ENCODE assay signal across 15 cellular contexts in genomic region chr2:41937921-41938708, GRCh38.
DNase-seq lines count a peak whose midpoint lies in the region; ATAC-seq and TF ChIP-seq lines count a peak whose summit lies in the region.
"Had no signal": no experiment of that assay in that cellular context is flagged by ENCODE, and none has a peak within 500 bp of the region (broad histone marks: within the 10 kb centered on the region; RNA-seq: fewer than 3 reads in every experiment).

No MANE protein-coding gene starts in this region.

- H3K27me3 Mint-ChIP-seq in neural progenitor cell (ENCODE audit: insufficient read depth, low read depth) = peaks cover 32% of the 10 kb centered on the region

- no peaks in the 10 kb centered on the region for H3K9me2 ChIP-seq in PC-9 (ENCODE audit: insufficient read depth)

- peaks cover 6% of the 10 kb centered on the region for H3K9me3 Mint-ChIP-seq in neural progenitor cell
- H3K9me3 Mint-ChIP-seq: natural killer cell treated with Interleukin-12 subunit alpha and Interleukin-12 subunit beta and Interleukin-15 and Interleukin-18, amount 100 ng/mL, for 72 hours had no signal

- POLR2A ChIA-PET in A673 (lab: Charles Lee; ENCODE audit: low non-redundant PET) = no interaction called here
- POLR2A ChIA-PET in PC-9 (lab: Charles Lee; ENCODE audit: unreplicated experiment) = interaction anchor here (0.6 kb wide), 1 partner anchor 517 kb away, joined by 6 read pairs; no protein-coding TSS in a partner anchor

- ATAC-seq in GM21367 (IDR thresholded peaks at IDR 0.05; ENCODE audit: unreplicated experiment) = no peak
- no peak for ATAC-seq in HG02938 (IDR thresholded peaks at IDR 0.05; ENCODE audit: unreplicated experiment)
- ATAC-seq: K562, left lobe of liver had no signal

- TF ChIP-seq CTCF in A673 (conservative IDR thresholded peaks at IDR 0.05; ENCODE audit: low read depth, low read length) (no peak), PC-9 (conservative IDR thresholded peaks at IDR 0.05) (no peak), fibroblast of villous mesenchyme (IDR thresholded peaks at IDR 0.05; ENCODE audit: insufficient read depth, low read depth, low read length) (no peak), neural progenitor cell (IDR thresholded peaks at IDR 0.05) (no peak), breast epithelium (IDR thresholded peaks at IDR 0.05) (no peak)

- no peak overlapping the region for H3K27ac Mint-ChIP-seq in neural progenitor cell
- H3K27ac Mint-ChIP-seq: natural killer cell treated with Interleukin-12 subunit alpha and Interleukin-12 subunit beta and Interleukin-15 and Interleukin-18, amount 100 ng/mL, for 72 hours had no signal

- no peak for TF ChIP-seq POLR2A in breast epithelium (IDR thresholded peaks at IDR 0.05)

- DNase-seq in A673 (ENCODE audit: low spot score) (peak; percentile 75), PC-9 (peak; percentile 62 to 88), fibroblast of villous mesenchyme (ENCODE audit: low read depth) (peak; percentile 83), neural progenitor cell (ENCODE audit: low spot score) (peak; percentile 64), breast epithelium (ENCODE audit: low spot score in 2 of 2) (no peak), C1 segment of cervical spinal cord (lab: John Stamatoyannopoulos, UW) (no peak)
- DNase-seq: ACHN, activated gamma-delta T cell treated with Interleukin-2 at 50 U/mL for 16 hours, NCI-H748 treated with DMSO at 0.1 percent for 48 hours had no signal

- H3K36me3 Mint-ChIP-seq in neural progenitor cell = peaks cover 2% of the 10 kb centered on the region
- H3K36me3 Mint-ChIP-seq: natural killer cell treated with Interleukin-12 subunit alpha and Interleukin-12 subunit beta and Interleukin-15 and Interleukin-18, amount 100 ng/mL, for 72 hours had no signal

- no peaks in the 10 kb centered on the region for H3K36me3 ChIP-seq in A673 (ENCODE audit: insufficient read depth, low read length, poor library complexity, severe bottlenecking)
- no peaks in the 10 kb centered on the region for H3K36me3 ChIP-seq in PC-9 (ENCODE audit: low read depth)
- H3K36me3 ChIP-seq in neural progenitor cell = no peaks in the 10 kb centered on the region
- H3K36me3 ChIP-seq in breast epithelium = no peaks in the 10 kb centered on the region

- H3K4me3 ChIP-seq in A673 (ENCODE audit: low read depth, low read length, poor library complexity, severe bottlenecking) (no peak overlapping the region), PC-9 (peak overlapping the region; percentile 31; the same call in 1 of the 2 replicates), fibroblast of villous mesenchyme (ENCODE audit: low read depth, low read length) (no peak overlapping the region), neural progenitor cell (no peak overlapping the region), breast epithelium (no peak overlapping the region)
- H3K4me3 ChIP-seq: K562 had no signal

- peaks cover 73% of the 10 kb centered on the region for H3K4me1 Mint-ChIP-seq in neural progenitor cell

- CTCF ChIA-PET in A673 (lab: Charles Lee) = interaction anchor here (0.5 to 1.5 kb wide), 4 partner anchors 24 to 1084 kb away, joined by 3 to 9 read pairs (median 6); no protein-coding TSS in a partner anchor
- CTCF ChIA-PET in PC-9 (lab: Charles Lee) = no interaction called here

- H2AFZ ChIP-seq in PC-9 = peak overlapping the region; percentile 64; the same call in 1 of the 2 replicates
- no peak overlapping the region for H2AFZ ChIP-seq in neural progenitor cell (replicated peaks)

- H4K20me1 ChIP-seq in PC-9 (ENCODE audit: insufficient read depth) (no peaks in the 10 kb centered on the region), neural progenitor cell (ENCODE audit: low read depth) (no peaks in the 10 kb centered on the region)

- H3K4me2 ChIP-seq in PC-9 (peak overlapping the region; percentile 76), neural progenitor cell (peak overlapping the region; percentile 64)

- H3K4me1 ChIP-seq in A673 (ENCODE audit: insufficient read depth, low read length, poor library complexity, severe bottlenecking) (peaks cover 86% of the 10 kb centered on the region), PC-9 (replicated peaks; ENCODE audit: insufficient read depth) (peaks cover 53% of the 10 kb centered on the region), neural progenitor cell (peaks cover 69% of the 10 kb centered on the region), breast epithelium (no peaks in the 10 kb centered on the region)

- H3K27me3 ChIP-seq in A673 (replicated peaks; ENCODE audit: insufficient read depth, low read depth, low read length, poor library complexity) = no peaks in the 10 kb centered on the region
- H3K27me3 ChIP-seq in PC-9 (ENCODE audit: insufficient read depth, low read depth) = no peaks in the 10 kb centered on the region
- H3K27me3 ChIP-seq in neural progenitor cell = no peaks in the 10 kb centered on the region
- no peaks in the 10 kb centered on the region for H3K27me3 ChIP-seq in breast epithelium

- H3K9me3 ChIP-seq in A673 (ENCODE audit: low read depth, low read length, poor library complexity, severe bottlenecking) (no peaks in the 10 kb centered on the region), PC-9 (ENCODE audit: insufficient read depth, low read depth) (no peaks in the 10 kb centered on the region), neural progenitor cell (ENCODE audit: low read depth) (no peaks in the 10 kb centered on the region), breast epithelium (no peaks in the 10 kb centered on the region)

- H3K27ac ChIP-seq in A673 (ENCODE audit: low read depth, low read length, poor library complexity, severe bottlenecking) (peak overlapping the region; percentile 74), PC-9 (peak overlapping the region; percentile 87), neural progenitor cell (peak overlapping the region; percentile 85), breast epithelium (peak overlapping the region in 1 of 2 donors; percentile 63)
- H3K27ac ChIP-seq: RWPE1 had no signal

- no peak overlapping the region for H3K9ac ChIP-seq in neural progenitor cell

- no peaks in the 10 kb centered on the region for H3K79me2 ChIP-seq in PC-9 (ENCODE audit: low read depth)
- no peaks in the 10 kb centered on the region for H3K79me2 ChIP-seq in neural progenitor cell (ENCODE audit: low read depth)

- intact Hi-C loops in A673 (cut with micrococcal nuclease; ENCODE audit: unreplicated experiment) = no loop called here
- intact Hi-C loops in PC-9 (cut with micrococcal nuclease; ENCODE audit: unreplicated experiment) = loop anchor here (1.0 kb wide), 1 partner anchor 16 kb away; no protein-coding TSS in a partner anchor
- intact Hi-C loops in breast epithelium (cut with DNase I; ENCODE audit: low total_unique reads) = no loop called here

- BruUV-seq in A673 (replicated peaks; lab: Mats Ljungman, UMichigan) (no TSS peak), PC-9 (replicated peaks; lab: Mats Ljungman, UMichigan) (no TSS peak)

- H3F3A ChIP-seq in PC-9 (ENCODE audit: insufficient read depth, low read depth) = peaks cover 35% of the 10 kb centered on the region
- H3F3A ChIP-seq in neural progenitor cell (ENCODE audit: low read depth) = peaks cover 56% of the 10 kb centered on the region

- no peak overlapping the region for H3K4me3 Mint-ChIP-seq in neural progenitor cell
- H3K4me3 Mint-ChIP-seq: natural killer cell treated with Interleukin-12 subunit alpha and Interleukin-12 subunit beta and Interleukin-15 and Interleukin-18, amount 100 ng/mL, for 72 hours had no signal

Comparison
In these comparisons a context has a peak if more than half of its experiments do, and no peak if none do; other contexts are left out.
1. DNase-seq: peak in A673 (single experiment), PC-9 (2 of 2), fibroblast of villous mesenchyme (single experiment) and neural progenitor cell (single experiment); none in breast epithelium (0 of 2) and C1 segment of cervical spinal cord (0 of 14).